In the genomic region with DNA sequence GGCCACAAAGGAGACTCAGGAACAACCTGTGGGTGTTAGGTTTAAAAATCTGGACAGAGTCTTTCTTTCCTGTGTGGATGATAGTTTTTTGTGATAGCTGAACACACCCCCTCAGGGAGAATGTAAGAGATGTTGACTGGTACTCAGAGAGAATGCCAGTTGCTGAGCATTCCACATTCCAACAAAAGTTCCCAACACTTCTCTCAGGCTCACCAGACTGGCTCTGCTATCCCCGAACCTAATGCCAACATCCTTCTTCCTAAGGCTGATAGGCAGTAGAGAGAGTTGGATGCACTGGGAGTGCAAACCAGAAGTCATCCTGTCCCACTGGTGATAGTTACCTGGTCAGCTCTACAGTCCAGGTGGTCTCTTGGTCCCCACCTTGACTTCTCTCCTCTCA, we compare ENCODE assay signal across 24 cellular contexts.
"Had no signal": no experiment of that assay in that cellular context is flagged by ENCODE, and none has a peak within 500 bp of the region (broad histone marks: within the 10 kb centered on the region; RNA-seq: fewer than 3 reads in every experiment).

No MANE protein-coding gene starts in this region.

- H3K9me3 Mint-ChIP-seq: dendritic cell treated with granulocyte-macrophage colony-stimulating factor and Interleukin-4, amounts not matched to agents 40 ng/mL and 50 ng/mL, for 4 days; effector memory CD8-positive, alpha-beta T cell had no signal

- H3K27me3 Mint-ChIP-seq: dendritic cell treated with granulocyte-macrophage colony-stimulating factor and Interleukin-4, amounts not matched to agents 40 ng/mL and 50 ng/mL, for 4 days had no signal

- H3K36me3 ChIP-seq: colonic mucosa, esophagus squamous epithelium, gastrocnemius medialis, heart right ventricle, left lung, lower lobe of right lung had no signal

- H3K4me3 ChIP-seq: colonic mucosa, esophagus squamous epithelium, gastrocnemius medialis, heart right ventricle, left lung, lower lobe of right lung, mucosa of descending colon had no signal

- DNase-seq: colonic mucosa; cortex of kidney; effector CD8-positive, alpha-beta T cell; effector memory CD8-positive, alpha-beta T cell; endodermal cell; erythroblast; esophagus squamous epithelium; foreskin fibroblast; foreskin melanocyte; gastrocnemius medialis; glutamatergic neuron; head of caudate nucleus; heart right ventricle; hippocampal formation; left cardiac atrium; left lung; left ventricle myocardium superior; lower lobe of right lung; mesenchymal stem cell; mucosa of descending colon had no signal

- ATAC-seq: effector memory CD8-positive, alpha-beta T cell; esophagus mucosa; gastrocnemius medialis; heart right ventricle; left lung; left ventricle myocardium superior; lower lobe of right lung; mucosa of descending colon had no signal

- H3K27ac ChIP-seq: colonic mucosa, epithelial cell of prostate, esophagus squamous epithelium, gastrocnemius medialis, heart right ventricle, left lung, lower lobe of right lung had no signal

- H3K4me1 ChIP-seq: colonic mucosa, esophagus squamous epithelium, gastrocnemius medialis, heart right ventricle, left lung, lower lobe of right lung had no signal

- H3K27ac Mint-ChIP-seq: dendritic cell treated with granulocyte-macrophage colony-stimulating factor and Interleukin-4, amounts not matched to agents 40 ng/mL and 50 ng/mL, for 4 days; effector memory CD8-positive, alpha-beta T cell; endodermal cell; mesothelial cell of epicardium had no signal

- H3K9me3 ChIP-seq: colonic mucosa, esophagus squamous epithelium, gastrocnemius medialis, left lung, lower lobe of right lung, mucosa of descending colon had no signal

- H3K27me3 ChIP-seq: colonic mucosa, gastrocnemius medialis, heart right ventricle, left lung had no signal

- H3K36me3 Mint-ChIP-seq: mesothelial cell of epicardium had no signal

- H3K4me3 Mint-ChIP-seq: dendritic cell treated with granulocyte-macrophage colony-stimulating factor and Interleukin-4, amounts not matched to agents 40 ng/mL and 50 ng/mL, for 4 days; effector memory CD8-positive, alpha-beta T cell; endodermal cell; mesothelial cell of epicardium had no signal
